Comparison of ENCODE assay signal across 13 cellular contexts in the genomic region with DNA sequence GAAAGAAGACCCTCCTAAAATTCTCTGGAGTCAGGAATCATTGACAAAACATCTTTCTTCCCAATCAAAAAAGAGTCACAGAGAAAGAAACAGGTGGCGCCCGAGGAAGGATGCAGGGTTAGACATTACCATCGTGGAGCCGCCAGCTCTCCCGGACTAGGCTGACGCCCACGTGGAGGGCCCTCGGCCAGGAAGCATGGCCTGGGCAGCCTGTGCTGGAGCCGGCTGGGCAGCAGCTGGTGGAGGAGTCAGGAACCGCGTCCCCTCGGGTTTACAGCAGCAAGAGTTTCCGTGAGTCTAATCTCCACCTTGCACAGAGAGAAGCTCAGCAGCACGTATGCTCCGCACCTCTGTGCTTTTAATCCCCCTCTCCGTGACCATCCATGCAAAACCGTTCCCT.
DNase-seq lines count a peak whose midpoint lies in the region; ATAC-seq and TF ChIP-seq lines count a peak whose summit lies in the region.
"Had no signal": no experiment of that assay in that cellular context is flagged by ENCODE, and none has a peak within 500 bp of the region (broad histone marks: within the 10 kb centered on the region; RNA-seq: fewer than 3 reads in every experiment).

No MANE protein-coding gene starts in this region.

- TF ChIP-seq EP300 in esophagus muscularis mucosa (IDR thresholded peaks at IDR 0.05) = no peak

- 31% methylated on average over 17 of the region's 17 CpGs for WGBS in esophagus muscularis mucosa

- no peak for TF ChIP-seq POLR2A in esophagus muscularis mucosa (IDR thresholded peaks at IDR 0.05; ENCODE audit: low read depth)

- H3K4me3 ChIP-seq in esophagus muscularis mucosa = no peak overlapping the region
- H3K4me3 ChIP-seq: Peyer's patch, upper lobe of left lung had no signal

- H3K36me3 ChIP-seq in esophagus muscularis mucosa = no peaks in the 10 kb centered on the region
- H3K36me3 ChIP-seq: Peyer's patch, upper lobe of left lung had no signal

- no peak overlapping the region for H3K27ac ChIP-seq in esophagus muscularis mucosa (replicated peaks in 1 of 4)
- H3K27ac ChIP-seq: Peyer's patch, upper lobe of left lung had no signal

- intact Hi-C loops in esophagus muscularis mucosa (cut with DNase I) = loop anchor here (5.0 kb wide), 1 partner anchor 547 kb away; a partner anchor contains a TSS

- no peaks in the 10 kb centered on the region for H3K4me1 ChIP-seq in esophagus muscularis mucosa
- H3K4me1 ChIP-seq: Peyer's patch, upper lobe of left lung had no signal

- TF ChIP-seq CTCF in esophagus muscularis mucosa (IDR thresholded peaks at IDR 0.05) = no peak

- no peaks in the 10 kb centered on the region for H3K9me3 ChIP-seq in esophagus muscularis mucosa
- H3K9me3 ChIP-seq: Peyer's patch, upper lobe of left lung had no signal

- H3K27me3 ChIP-seq in esophagus muscularis mucosa = peaks cover 0 to 18% (median 2%) of the 10 kb centered on the region in 4 donors
- H3K27me3 ChIP-seq: Peyer's patch, upper lobe of left lung had no signal

- no peak for ATAC-seq in GM18868 (IDR thresholded peaks at IDR 0.05; ENCODE audit: unreplicated experiment)

- DNase-seq in DMS53 treated with DMSO at 0.1 percent for 48 hours (lab: John Stamatoyannopoulos, UW; ENCODE audit: unreplicated experiment) (peak; percentile 27), NCI-H69 (lab: John Stamatoyannopoulos, UW) (peak; percentile 79), globus pallidus (ENCODE audit: low spot score) (peak; percentile 68), occipital lobe (lab: John Stamatoyannopoulos, UW) (peak; percentile 18), kidney glomerular epithelial cell (lab: John Stamatoyannopoulos, UW) (no peak), A172 (ENCODE audit: low spot score) (no peak), esophagus muscularis mucosa (ENCODE audit: extremely low spot score) (no peak)
- DNase-seq: activated CD8-positive, alpha-beta memory T cell treated with anti-CD3 and anti-CD28 coated beads, Interleukin-2, amount 50 U/mL, for 4 hours; erythroblast; islet precursor cell; Peyer's patch had no signal

Comparison
In these comparisons a context has a peak if more than half of its experiments do, and no peak if none do; other contexts are left out.
1. DNase-seq: peak in DMS53 treated with DMSO at 0.1 percent for 48 hours (single experiment), NCI-H69 (single experiment), globus pallidus (single experiment) and occipital lobe (single experiment); none in kidney glomerular epithelial cell (single experiment), A172 (single experiment) and esophagus muscularis mucosa (single experiment).